ENCODE assay signal across 8 cellular contexts in the genomic region with DNA sequence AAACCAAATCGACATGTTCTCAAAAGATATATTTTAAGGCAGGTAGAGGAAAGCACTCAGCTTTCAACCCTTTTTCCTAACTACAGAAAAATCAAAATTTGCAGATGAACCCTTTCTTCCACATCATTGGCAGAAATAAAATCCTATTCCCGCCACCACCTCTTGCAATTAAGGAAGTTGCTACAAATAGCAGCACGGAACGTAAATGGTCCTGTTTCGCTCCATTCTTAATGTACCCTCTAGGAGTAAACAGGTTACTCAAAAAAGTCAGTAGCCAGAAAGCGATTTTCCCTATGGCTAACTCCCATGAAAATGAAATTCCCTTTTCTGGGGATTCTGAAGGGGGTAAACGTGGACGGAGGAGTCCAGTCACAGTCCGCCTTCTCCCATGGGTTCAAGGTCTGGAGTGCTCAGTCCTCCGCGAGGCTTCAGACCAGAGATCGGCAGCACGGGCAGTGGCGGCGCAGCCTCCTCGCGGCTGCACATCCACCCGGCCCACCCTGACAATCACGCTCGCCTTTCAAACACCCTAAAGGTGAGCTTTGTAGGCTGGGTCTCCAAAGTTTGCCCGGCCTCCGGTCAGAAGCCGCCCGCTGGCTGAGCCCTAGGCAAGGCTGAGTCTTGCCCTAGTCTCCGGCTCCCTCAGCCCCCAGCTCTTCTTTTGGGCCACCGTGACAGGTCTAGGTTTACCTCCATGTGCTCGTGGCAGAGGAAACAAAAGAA. TPM values are rescaled to one million over a fixed set of nuclear protein-coding genes. Genes with fewer than 3 reads are reported as not detected.
DNase-seq lines count a peak whose midpoint lies in the region; ATAC-seq and TF ChIP-seq lines count a peak whose summit lies in the region.

No MANE protein-coding gene starts in this region.

- peaks cover 30% of the 10 kb centered on the region for H3K79me2 ChIP-seq in HCT116 (ENCODE audit: insufficient read depth, low read length)

- H4K20me1 ChIP-seq in HCT116 (ENCODE audit: insufficient read depth), result no peaks in the 10 kb centered on the region

- no peak for TF ChIP-seq RAD21 in HCT116 (IDR thresholded peaks at IDR 0.05; ENCODE audit: low read depth)

- RAD21 ChIA-PET in HCT116 (lab: Charles Lee; ENCODE audit: low non-redundant PET in 1 of 2, low total read pairs in 2 of 2, uncharacterized antibody in 2 of 2, unreplicated experiment in 2 of 2), result no interaction called here

- H3K9me3 ChIP-seq in HCT116 (ENCODE audit: control insufficient read depth in 1 of 2, insufficient read depth in 1 of 2, low read depth in 1 of 2, low read length in 2 of 2) (no peaks in the 10 kb centered on the region), T-helper 17 cell (ENCODE audit: control insufficient read depth, low read length, poor library complexity, severe bottlenecking) (no peaks in the 10 kb centered on the region), lower lobe of right lung (no peaks in the 10 kb centered on the region), stomach smooth muscle (ENCODE audit: control insufficient read depth in 2 of 2, low read length in 2 of 2) (no peaks in the 10 kb centered on the region)

- POLR2A ChIA-PET in HCT116 (lab: Charles Lee), result no interaction called here

- peak overlapping the region; percentile 67 for H3K27ac Mint-ChIP-seq in T-helper 17 cell
- H3K27ac Mint-ChIP-seq in chondrocyte (ENCODE audit: unreplicated experiment), result peak overlapping the region; percentile 49

- H3K27me3 Mint-ChIP-seq in T-helper 17 cell, result no peaks in the 10 kb centered on the region
- no peaks in the 10 kb centered on the region for H3K27me3 Mint-ChIP-seq in chondrocyte (ENCODE audit: low read depth)

- BruUV-seq in HCT116 (replicated peaks; lab: Mats Ljungman, UMichigan), result no TSS peak

- CTCF ChIA-PET in HCT116 (lab: Charles Lee), result no interaction called here

- H3K27ac ChIP-seq in HCT116 (ENCODE audit: low read depth, low read length), result no peak overlapping the region
- no peak overlapping the region for H3K27ac ChIP-seq in lower lobe of right lung
- H3K27ac ChIP-seq in stomach smooth muscle (ENCODE audit: low read length), result peak overlapping the region; percentile 31

- no peak for TF ChIP-seq CTCF in HCT116 (IDR thresholded peaks at IDR 0.05 in 2 of 3, conservative IDR thresholded peaks at IDR 0.05 in 1 of 3; ENCODE audit: borderline replicate concordance in 1 of 3, insufficient read depth in 1 of 3, low read depth in 2 of 3, low read length in 2 of 3)
- TF ChIP-seq CTCF in chondrocyte (IDR thresholded peaks at IDR 0.05), result no peak
- TF ChIP-seq CTCF in lower lobe of right lung (IDR thresholded peaks at IDR 0.05), result no peak

- H3K9ac ChIP-seq in HCT116 (ENCODE audit: low read length) (peak overlapping the region; percentile 70), stomach smooth muscle (ENCODE audit: low read length in 2 of 2) (peak overlapping the region; percentile 13 to 74)

- H3K4me1 ChIP-seq in HCT116 (ENCODE audit: control insufficient read depth in 1 of 2, insufficient read depth in 2 of 2, low read length in 2 of 2) (peaks cover 6 to 15% of the 10 kb centered on the region in 2 experiments), lower lobe of right lung (peaks cover 3% of the 10 kb centered on the region), stomach smooth muscle (ENCODE audit: control insufficient read depth, insufficient read depth, low read length) (peaks cover 2% of the 10 kb centered on the region)

- TF ChIP-seq POLR2A in HCT116 (IDR thresholded peaks at IDR 0.05; ENCODE audit: borderline replicate concordance, extremely low read depth, insufficient read depth, insufficient read length), result no peak

- no peaks in the 10 kb centered on the region for H3K9me2 ChIP-seq in HCT116 (ENCODE audit: insufficient read depth)

- H3K4me3 Mint-ChIP-seq in T-helper 17 cell, result peak overlapping the region; percentile 95
- H3K4me3 Mint-ChIP-seq in chondrocyte (ENCODE audit: unreplicated experiment), result peak overlapping the region; percentile 74

- H3K4me2 ChIP-seq in HCT116 (ENCODE audit: low read length), result peak overlapping the region; percentile 80

- DNase-seq in AML-193 (lab: John Stamatoyannopoulos, UW) (peak; percentile 6 to 20), HCT116 (ENCODE audit: low read depth, low spot score) (no peak), T-helper 17 cell (no peak), chondrocyte (ENCODE audit: low spot score) (no peak), lower lobe of right lung (peak; percentile 37), HPDE6-E6E7 (ENCODE audit: extremely low spot score) (no peak)

- H3K36me3 Mint-ChIP-seq in T-helper 17 cell (ENCODE audit: low read depth), result peaks cover 2% of the 10 kb centered on the region
- no peaks in the 10 kb centered on the region for H3K36me3 Mint-ChIP-seq in chondrocyte (ENCODE audit: low read depth)

- H3K4me3 ChIP-seq in HCT116 (replicated peaks in 1 of 2; ENCODE audit: low read depth in 1 of 2, low read length in 2 of 2) (peak overlapping the region; percentile 59 to 66), lower lobe of right lung (peak overlapping the region; percentile 71), stomach smooth muscle (ENCODE audit: low read length in 2 of 2) (peak overlapping the region; percentile 68 to 76)

- peak; percentile 16 for ATAC-seq in HCT116
- no peak for ATAC-seq in T-helper 17 cell
- ATAC-seq in lower lobe of right lung, result peak in 1 of 2 donors; percentile 5
- no peak for ATAC-seq in GM21526 (IDR thresholded peaks at IDR 0.05; ENCODE audit: low FRiP score, unreplicated experiment)

- H3K4me1 Mint-ChIP-seq in T-helper 17 cell (peaks cover 17% of the 10 kb centered on the region), chondrocyte (ENCODE audit: low read depth) (peaks cover 35% of the 10 kb centered on the region)

- intact Hi-C loops in HCT116 (cut with micrococcal nuclease) (no loop called here), lower lobe of right lung (cut with DNase I) (no loop called here)

- H3K36me3 ChIP-seq in HCT116 (ENCODE audit: control insufficient read depth in 1 of 2, insufficient read depth in 2 of 2, low read length in 2 of 2) (no peaks in the 10 kb centered on the region), lower lobe of right lung (no peaks in the 10 kb centered on the region), stomach smooth muscle (ENCODE audit: control insufficient read depth in 2 of 2, insufficient read depth in 2 of 2, low read length in 2 of 2) (no peaks in the 10 kb centered on the region)

- no peaks in the 10 kb centered on the region for H3K9me3 Mint-ChIP-seq in chondrocyte (ENCODE audit: low read depth)

- no peak overlapping the region for H2AFZ ChIP-seq in HCT116 (ENCODE audit: low read depth, low read length, poor library complexity, severe bottlenecking)

- H3K27me3 ChIP-seq in HCT116 (ENCODE audit: insufficient read depth, low read length) (no peaks in the 10 kb centered on the region), lower lobe of right lung (ENCODE audit: low read depth) (no peaks in the 10 kb centered on the region), stomach smooth muscle (ENCODE audit: control insufficient read depth in 1 of 2, insufficient read depth in 2 of 2, low read length in 2 of 2) (peaks cover 0 to 3% of the 10 kb centered on the region in 2 donors)

TF ChIP-seq in HCT116, 20 proteins besides CTCF, POLR2A, EP300 and RAD21:
- TF ChIP-seq ELF1 (IDR thresholded peaks at IDR 0.05; ENCODE audit: borderline replicate concordance, low read depth) (no peak), EGR1 (IDR thresholded peaks at IDR 0.05; ENCODE audit: low read depth) (no peak), EZH2phosphoT487 (IDR thresholded peaks at IDR 0.05; ENCODE audit: borderline replicate concordance) (no peak), POLR2AphosphoS5 (IDR thresholded peaks at IDR 0.05; ENCODE audit: low read depth, low read length) (no peak), ZFX (IDR thresholded peaks at IDR 0.05) (no peak)
- TF ChIP-seq, protein P1, sequence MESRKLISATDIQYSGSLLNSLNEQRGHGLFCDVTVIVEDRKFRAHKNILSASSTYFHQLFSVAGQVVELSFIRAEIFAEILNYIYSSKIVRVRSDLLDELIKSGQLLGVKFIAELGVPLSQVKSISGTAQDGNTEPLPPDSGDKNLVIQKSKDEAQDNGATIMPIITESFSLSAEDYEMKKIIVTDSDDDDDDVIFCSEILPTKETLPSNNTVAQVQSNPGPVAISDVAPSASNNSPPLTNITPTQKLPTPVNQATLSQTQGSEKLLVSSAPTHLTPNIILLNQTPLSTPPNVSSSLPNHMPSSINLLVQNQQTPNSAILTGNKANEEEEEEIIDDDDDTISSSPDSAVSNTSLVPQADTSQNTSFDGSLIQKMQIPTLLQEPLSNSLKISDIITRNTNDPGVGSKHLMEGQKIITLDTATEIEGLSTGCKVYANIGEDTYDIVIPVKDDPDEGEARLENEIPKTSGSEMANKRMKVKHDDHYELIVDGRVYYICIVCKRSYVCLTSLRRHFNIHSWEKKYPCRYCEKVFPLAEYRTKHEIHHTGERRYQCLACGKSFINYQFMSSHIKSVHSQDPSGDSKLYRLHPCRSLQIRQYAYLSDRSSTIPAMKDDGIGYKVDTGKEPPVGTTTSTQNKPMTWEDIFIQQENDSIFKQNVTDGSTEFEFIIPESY (IDR thresholded peaks at IDR 0.05; ENCODE audit: extremely low read depth, insufficient replicate concordance, low read length), result no peak

RNA-seq across cellular contexts. Expression of a gene that starts 1.8 kb away (rescaled TPM):
- 19.4 TPM for total RNA-seq in HCT116 (2021; ENCODE audit: unreplicated experiment)
- polyA plus RNA-seq in HCT116 (2012), result 2.9 and 4.4 TPM in 2 replicates
- total RNA-seq in T-helper 17 cell, result 10 to 100 TPM; 14.4 to 17.1 TPM
- 20.4 to 23.9 TPM (median 23.3 TPM) in 3 replicates for total RNA-seq in chondrocyte
- total RNA-seq in lower lobe of right lung, result 14.2 TPM

RNA-seq across cellular contexts. Expression of a gene that starts 34.2 kb away (rescaled TPM):
- not detected for total RNA-seq in HCT116 (2021; ENCODE audit: unreplicated experiment)
- not detected in 2 replicates for polyA plus RNA-seq in HCT116 (2012)
- total RNA-seq in T-helper 17 cell, result not detected
- total RNA-seq in chondrocyte, result not detected in 3 replicates
- not detected for total RNA-seq in lower lobe of right lung

Comparison
In these comparisons a context has a peak if more than half of its experiments do, and no peak if none do; other contexts are left out.
1. DNase-seq: peak in AML-193 (2 of 2) and lower lobe of right lung (single experiment); none in HCT116 (single experiment), T-helper 17 cell (0 of 3), chondrocyte (single experiment) and HPDE6-E6E7 (single experiment).
2. Peak in every context shown above with its lines, with median percentiles within 50 percentile points of each other: H3K4me3 ChIP-seq.